ENCODE assay signal across 1 cellular context in genomic region chr18:12376718-12377555, GRCh38.
A peak's percentile ranks its signal among the peaks of the same experiment; 100 is the strongest.
TF ChIP-seq lines count a peak whose summit lies in the region.

Gene AFG3L2, minus strand, starts transcription at chr18:12377227. Its CDS starts 145 bp downstream, at chr18:12377082.

TF ChIP-seq in GM12878, 131 proteins besides CTCF, POLR2A, EP300 and RAD21 (continued from another document and continues in another):
- TF ChIP-seq BHLHE40 (IDR thresholded peaks at IDR 0.05; ENCODE audit: borderline replicate concordance in 1 of 2, low read depth in 2 of 2, low read length in 1 of 2), result peak; percentile 69 to 89; a peak in 3 of 4 replicates
- peak; percentile 99 for TF ChIP-seq GATAD2B (conservative IDR thresholded peaks at IDR 0.05; ENCODE audit: low read depth)
- TF ChIP-seq SMAD5 (IDR thresholded peaks at IDR 0.05; ENCODE audit: low read depth), result no peak
- no peak for TF ChIP-seq ASH2L (IDR thresholded peaks at IDR 0.05; ENCODE audit: borderline replicate concordance, low read depth)
- TF ChIP-seq DPF2 (IDR thresholded peaks at IDR 0.05), result peak; percentile 91
- peak; percentile 68; the same call in 1 of the 2 replicates for TF ChIP-seq ZSCAN29 (IDR thresholded peaks at IDR 0.05)
- peak; percentile 90 for TF ChIP-seq IKZF1 (conservative IDR thresholded peaks at IDR 0.05)
- TF ChIP-seq KLF5 (IDR thresholded peaks at IDR 0.05; ENCODE audit: partially characterized antibody), result peak; percentile 82
- no peak for TF ChIP-seq ATF2 (IDR thresholded peaks at IDR 0.05; ENCODE audit: low read length)
- peak; percentile 52; the same call in 1 of the 2 replicates for TF ChIP-seq ELK1 (IDR thresholded peaks at IDR 0.05; ENCODE audit: low read depth, low read length)
- peak; percentile 97 for TF ChIP-seq ZNF207 (IDR thresholded peaks at IDR 0.05; ENCODE audit: borderline replicate concordance)
- TF ChIP-seq KDM1A (IDR thresholded peaks at IDR 0.05; ENCODE audit: borderline replicate concordance), result no peak
- peak; percentile 40; the same call in 1 of the 2 replicates for TF ChIP-seq PKNOX1 (IDR thresholded peaks at IDR 0.05)
- TF ChIP-seq USF2 (IDR thresholded peaks at IDR 0.05; ENCODE audit: borderline replicate concordance, low read depth, low read length), result peak; percentile 4
- peak; percentile 98 for TF ChIP-seq ESRRA (IDR thresholded peaks at IDR 0.05; ENCODE audit: low read length)
- no peak for TF ChIP-seq RFX5 (IDR thresholded peaks at IDR 0.05; ENCODE audit: low read depth, low read length)
- TF ChIP-seq RB1 (IDR thresholded peaks at IDR 0.05; ENCODE audit: borderline replicate concordance), result peak; percentile 96
- no peak for TF ChIP-seq ZZZ3 (IDR thresholded peaks at IDR 0.05; ENCODE audit: control insufficient read depth, insufficient read length, low read depth)
- peak; percentile 6; the same call in 1 of the 2 replicates for TF ChIP-seq HCFC1 (IDR thresholded peaks at IDR 0.05; ENCODE audit: low read length)
- no peak for TF ChIP-seq MLLT1 (IDR thresholded peaks at IDR 0.05)
- TF ChIP-seq KAT2A (conservative IDR thresholded peaks at IDR 0.05; ENCODE audit: control insufficient read depth, low read depth, low read length), result no peak
- no peak for TF ChIP-seq NR2C2 (IDR thresholded peaks at IDR 0.05; ENCODE audit: borderline replicate concordance, control insufficient read depth, insufficient read length, low read depth)
- TF ChIP-seq STAT3 (IDR thresholded peaks at IDR 0.05; ENCODE audit: low read depth, low read length), result no peak
- TF ChIP-seq ZNF274 (IDR thresholded peaks at IDR 0.05; ENCODE audit: insufficient read depth, insufficient read length), result no peak
- TF ChIP-seq MYC (IDR thresholded peaks at IDR 0.05; ENCODE audit: insufficient read depth, insufficient read length, insufficient replicate concordance, low read length, severe bottlenecking), result peak; percentile 85
- TF ChIP-seq MAX (IDR thresholded peaks at IDR 0.05; ENCODE audit: low read depth, low read length), result peak; percentile 32
- no peak for TF ChIP-seq SMAD1 (IDR thresholded peaks at IDR 0.05; ENCODE audit: low read depth, partially characterized antibody)
- TF ChIP-seq RCOR1 (conservative IDR thresholded peaks at IDR 0.05; ENCODE audit: low read depth, low read length), result no peak
- TF ChIP-seq TCF12 (IDR thresholded peaks at IDR 0.05; ENCODE audit: low read depth, low read length), result no peak
- peak; percentile 96 for TF ChIP-seq SMARCA5 (IDR thresholded peaks at IDR 0.05)
- TF ChIP-seq JUNB (IDR thresholded peaks at IDR 0.05), result no peak
- peak; percentile 74 for TF ChIP-seq RELA (IDR thresholded peaks at IDR 0.05; ENCODE audit: borderline replicate concordance, partially characterized antibody)
- peak; percentile 73 for TF ChIP-seq USF1 (IDR thresholded peaks at IDR 0.05; ENCODE audit: borderline replicate concordance, extremely low read length, insufficient read depth, low read depth, low read length)
- peak; percentile 62 for TF ChIP-seq NRF1 (conservative IDR thresholded peaks at IDR 0.05; ENCODE audit: low read depth, low read length)
- no peak for TF ChIP-seq PAX8 (IDR thresholded peaks at IDR 0.05)
- no peak; the same call in 1 of the 2 replicates for TF ChIP-seq ZNF592 (IDR thresholded peaks at IDR 0.05)
- no peak for TF ChIP-seq SUPT20H (IDR thresholded peaks at IDR 0.05; ENCODE audit: borderline replicate concordance, control insufficient read depth, low read depth, low read length)
- no peak for TF ChIP-seq IRF5 (IDR thresholded peaks at IDR 0.05; ENCODE audit: borderline replicate concordance)
- TF ChIP-seq PRDM15 (CRISPR knock-in tag; IDR thresholded peaks at IDR 0.05), result no peak
- TF ChIP-seq YBX1 (IDR thresholded peaks at IDR 0.05), result no peak
- TF ChIP-seq ZNF384 (IDR thresholded peaks at IDR 0.05; ENCODE audit: borderline replicate concordance, low read depth, low read length), result no peak
- TF ChIP-seq ZBTB33 (IDR thresholded peaks at IDR 0.05), result no peak
- TF ChIP-seq FOS (IDR thresholded peaks at IDR 0.05; ENCODE audit: borderline replicate concordance, extremely low read depth, insufficient read length), result no peak
